25 cellular contexts compared by ENCODE assay signal in the genomic region with DNA sequence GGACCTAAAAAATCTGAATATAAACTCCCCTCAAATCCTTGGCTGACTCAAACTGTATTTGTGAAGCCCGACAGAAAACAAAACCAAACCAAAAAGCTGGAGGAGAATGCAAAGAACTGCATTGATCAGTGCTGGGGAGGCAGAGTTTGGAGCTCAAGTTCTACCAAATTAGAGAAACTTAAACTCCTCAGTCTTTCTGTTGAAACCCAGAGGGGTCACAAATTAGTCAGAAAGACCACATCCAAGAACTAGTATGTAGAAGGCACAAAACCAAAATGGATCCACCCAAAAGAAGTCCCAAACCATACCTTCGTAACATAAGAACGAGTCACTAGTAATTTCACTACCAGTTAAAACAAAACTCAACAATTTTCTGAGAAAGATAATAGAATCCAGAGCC. TPM values are rescaled to one million over a fixed set of nuclear protein-coding genes. Genes with fewer than 3 reads are reported as not detected.
DNase-seq lines count a peak whose midpoint lies in the region; ATAC-seq and TF ChIP-seq lines count a peak whose summit lies in the region.
"Had no signal": no experiment of that assay in that cellular context is flagged by ENCODE, and none has a peak within 500 bp of the region (broad histone marks: within the 10 kb centered on the region; RNA-seq: fewer than 3 reads in every experiment).

No MANE protein-coding gene starts in this region.

- no peak for TF ChIP-seq CTCF in activated CD8-positive, alpha-beta T cell treated with anti-CD3 and anti-CD28 coated beads for 36 hours (IDR thresholded peaks at IDR 0.05)
- TF ChIP-seq CTCF in esophagus muscularis mucosa (IDR thresholded peaks at IDR 0.05) = no peak

- peaks cover 3% of the 10 kb centered on the region for H3K4me1 Mint-ChIP-seq in activated CD8-positive, alpha-beta T cell treated with anti-CD3 and anti-CD28 coated beads for 36 hours (ENCODE audit: low read depth)
- H3K4me1 Mint-ChIP-seq in activated CD8-positive, alpha-beta T cell treated with anti-CD3 and anti-CD28 coated beads, Interleukin-2, amount 10 ng/mL, durations not matched to agents 7 days and 5 days (ENCODE audit: low read depth) = no peaks in the 10 kb centered on the region
- H3K4me1 Mint-ChIP-seq in stimulated activated effector memory CD8-positive, alpha-beta T cell treated with anti-CD3 and anti-CD28 coated beads, Interleukin-12 subunit alpha, Interleukin-12 subunit beta, amount 100 ng/mL, for 72 hours = no peaks in the 10 kb centered on the region
- H3K4me1 Mint-ChIP-seq: CD8-positive, alpha-beta memory T cell; GM23338; H9 had no signal

- POLR2A ChIA-PET in activated CD8-positive, alpha-beta T cell treated with anti-CD3 and anti-CD28 coated beads for 36 hours (lab: Charles Lee) = interaction anchor here (0.6 kb wide), 1 partner anchor 257 kb away, joined by 3 read pairs; no protein-coding TSS in a partner anchor
- POLR2A ChIA-PET in activated CD8-positive, alpha-beta T cell treated with anti-CD3 and anti-CD28 coated beads, Interleukin-2, amount 10 ng/mL, durations not matched to agents 7 days and 5 days (lab: Charles Lee) = interaction anchor here (0.9 kb wide), 1 partner anchor 29 kb away, joined by 3 read pairs; no protein-coding TSS in a partner anchor

- no peaks in the 10 kb centered on the region for H3K27me3 Mint-ChIP-seq in activated CD8-positive, alpha-beta T cell treated with anti-CD3 and anti-CD28 coated beads for 36 hours
- no peaks in the 10 kb centered on the region for H3K27me3 Mint-ChIP-seq in activated CD8-positive, alpha-beta T cell treated with anti-CD3 and anti-CD28 coated beads, Interleukin-2, amount 10 ng/mL, durations not matched to agents 7 days and 5 days (ENCODE audit: low read depth)
- H3K27me3 Mint-ChIP-seq: CD4-positive, alpha-beta T cell had no signal

- H3K9me3 ChIP-seq in esophagus muscularis mucosa = peaks cover 0 to 25% (median 17%) of the 10 kb centered on the region in 4 donors
- H3K9me3 ChIP-seq: BE2C had no signal

- no peak overlapping the region for H3K4me3 Mint-ChIP-seq in activated CD8-positive, alpha-beta T cell treated with anti-CD3 and anti-CD28 coated beads for 36 hours
- H3K4me3 Mint-ChIP-seq in activated CD8-positive, alpha-beta T cell treated with anti-CD3 and anti-CD28 coated beads, Interleukin-2, amount 10 ng/mL, durations not matched to agents 7 days and 5 days = no peak overlapping the region
- H3K4me3 Mint-ChIP-seq in stimulated activated effector memory CD8-positive, alpha-beta T cell treated with anti-CD3 and anti-CD28 coated beads, Interleukin-12 subunit alpha, Interleukin-12 subunit beta, amount 100 ng/mL, for 72 hours = no peak overlapping the region
- H3K4me3 Mint-ChIP-seq: CD14-positive monocyte; CD4-positive, alpha-beta T cell; CD8-positive, alpha-beta memory T cell; GM23338; H9 had no signal

- peak; percentile 17 for ATAC-seq in activated CD8-positive, alpha-beta T cell treated with anti-CD3 and anti-CD28 coated beads for 36 hours
- ATAC-seq in activated CD8-positive, alpha-beta T cell treated with anti-CD3 and anti-CD28 coated beads, Interleukin-2, amount 10 ng/mL, durations not matched to agents 7 days and 5 days = no peak
- peak; percentile 68 to 94 for ATAC-seq in activated naive CD4-positive, alpha-beta T cell treated with anti-CD3 and anti-CD28 coated beads, Interleukin-2, amount 50 U/mL, for 72 hours
- peak; percentile 48 for ATAC-seq in stimulated activated effector memory CD8-positive, alpha-beta T cell treated with anti-CD3 and anti-CD28 coated beads, Interleukin-12 subunit alpha, Interleukin-12 subunit beta, amount 100 ng/mL, for 72 hours
- ATAC-seq: A549, GM23338, HCT116 had no signal

- 72% methylated on average over 3 of the region's 3 CpGs for WGBS in esophagus muscularis mucosa

- DNase-seq in activated CD8-positive, alpha-beta T cell treated with anti-CD3 and anti-CD28 coated beads for 36 hours = no peak
- DNase-seq in activated CD8-positive, alpha-beta T cell treated with anti-CD3 and anti-CD28 coated beads, Interleukin-2, amount 10 ng/mL, durations not matched to agents 7 days and 5 days = no peak
- DNase-seq in activated naive CD4-positive, alpha-beta T cell treated with anti-CD3 and anti-CD28 coated beads, Interleukin-2, amount 50 U/mL, for 72 hours (ENCODE audit: low spot score in 2 of 2) = no peak
- no peak for DNase-seq in activated naive CD4-positive, alpha-beta T cell treated with anti-CD3 and anti-CD28 coated beads, Interleukin-2, amount 50 U/mL, for 16 hours
- DNase-seq in stimulated activated effector memory CD8-positive, alpha-beta T cell treated with anti-CD3 and anti-CD28 coated beads, Interleukin-12 subunit alpha, Interleukin-12 subunit beta, amount 100 ng/mL, for 72 hours (ENCODE audit: low spot score in 2 of 2) = no peak
- DNase-seq in COLO829 (ENCODE audit: low spot score) = no peak
- no peak for DNase-seq in esophagus muscularis mucosa (ENCODE audit: extremely low spot score)
- DNase-seq: 8988T; ACHN; AML-193; BE2C; Calu3; CD4-positive, alpha-beta T cell; CD8-positive, alpha-beta memory T cell; COR-L47; DMS53; DMS79 treated with DMSO at 0.1 percent for 48 hours; GF-D8; H9 had no signal

- no peaks in the 10 kb centered on the region for H3K4me1 ChIP-seq in esophagus muscularis mucosa
- H3K4me1 ChIP-seq: A549; BE2C; BLaER1 treated with 17β-estradiol and CSF1 and Interleukin-3, amounts not matched to agents 10 nM and 100 nM had no signal

- peaks cover 15% of the 10 kb centered on the region for H3K9me3 Mint-ChIP-seq in activated CD8-positive, alpha-beta T cell treated with anti-CD3 and anti-CD28 coated beads for 36 hours
- peaks cover 10% of the 10 kb centered on the region for H3K9me3 Mint-ChIP-seq in activated CD8-positive, alpha-beta T cell treated with anti-CD3 and anti-CD28 coated beads, Interleukin-2, amount 10 ng/mL, durations not matched to agents 7 days and 5 days (ENCODE audit: insufficient read depth)
- H3K9me3 Mint-ChIP-seq in activated naive CD4-positive, alpha-beta T cell treated with anti-CD3 and anti-CD28 coated beads, Interleukin-2, amount 50 U/mL, for 72 hours = peaks cover 0 to 11% of the 10 kb centered on the region in 2 donors
- peaks cover 6% of the 10 kb centered on the region for H3K9me3 Mint-ChIP-seq in stimulated activated effector memory CD8-positive, alpha-beta T cell treated with anti-CD3 and anti-CD28 coated beads, Interleukin-12 subunit alpha, Interleukin-12 subunit beta, amount 100 ng/mL, for 72 hours

- TF ChIP-seq POLR2A in esophagus muscularis mucosa (IDR thresholded peaks at IDR 0.05; ENCODE audit: low read depth) = no peak

- CTCF ChIA-PET in activated CD8-positive, alpha-beta T cell treated with anti-CD3 and anti-CD28 coated beads for 36 hours (lab: Charles Lee) = interaction anchor here (1.0 to 3.3 kb wide), 2 partner anchors 10 to 75 kb away, joined by 3 to 21 read pairs; no protein-coding TSS in a partner anchor
- CTCF ChIA-PET in activated CD8-positive, alpha-beta T cell treated with anti-CD3 and anti-CD28 coated beads, Interleukin-2, amount 10 ng/mL, durations not matched to agents 7 days and 5 days (lab: Charles Lee) = interaction anchor here (0.7 to 2.2 kb wide), 2 partner anchors 15 to 109 kb away, joined by 3 to 7 read pairs; a partner anchor contains a TSS

- H3K36me3 ChIP-seq in esophagus muscularis mucosa = no peaks in the 10 kb centered on the region
- H3K36me3 ChIP-seq: BE2C; BLaER1 treated with 17β-estradiol and CSF1 and Interleukin-3, amounts not matched to agents 10 nM and 100 nM had no signal

- H3K27ac ChIP-seq in esophagus muscularis mucosa (replicated peaks in 1 of 4) = no peak overlapping the region
- H3K27ac ChIP-seq: A549; BLaER1 treated with 17β-estradiol and CSF1 and Interleukin-3, amounts not matched to agents 10 nM and 100 nM had no signal

- H3K4me3 ChIP-seq in esophagus muscularis mucosa = no peak overlapping the region
- H3K4me3 ChIP-seq: A549; BLaER1 treated with 17β-estradiol and CSF1 and Interleukin-3, amounts not matched to agents 10 nM and 100 nM; GM23338 had no signal

- H3K27me3 ChIP-seq in esophagus muscularis mucosa = no peaks in the 10 kb centered on the region
- H3K27me3 ChIP-seq: BLaER1 treated with 17β-estradiol and CSF1 and Interleukin-3, amounts not matched to agents 10 nM and 100 nM had no signal

- TF ChIP-seq EP300 in esophagus muscularis mucosa (IDR thresholded peaks at IDR 0.05) = no peak

- peaks cover 4% of the 10 kb centered on the region for H3K36me3 Mint-ChIP-seq in activated CD8-positive, alpha-beta T cell treated with anti-CD3 and anti-CD28 coated beads for 36 hours (ENCODE audit: low read depth)
- no peaks in the 10 kb centered on the region for H3K36me3 Mint-ChIP-seq in activated CD8-positive, alpha-beta T cell treated with anti-CD3 and anti-CD28 coated beads, Interleukin-2, amount 10 ng/mL, durations not matched to agents 7 days and 5 days (ENCODE audit: low read depth)
- peaks cover 5 to 10% of the 10 kb centered on the region in 2 donors for H3K36me3 Mint-ChIP-seq in activated naive CD4-positive, alpha-beta T cell treated with anti-CD3 and anti-CD28 coated beads, Interleukin-2, amount 50 U/mL, for 72 hours
- no peaks in the 10 kb centered on the region for H3K36me3 Mint-ChIP-seq in stimulated activated effector memory CD8-positive, alpha-beta T cell treated with anti-CD3 and anti-CD28 coated beads, Interleukin-12 subunit alpha, Interleukin-12 subunit beta, amount 100 ng/mL, for 72 hours
- H3K36me3 Mint-ChIP-seq: CD14-positive monocyte had no signal

- intact Hi-C loops in activated CD8-positive, alpha-beta T cell treated with anti-CD3 and anti-CD28 coated beads for 36 hours (cut with micrococcal nuclease) = no loop called here
- intact Hi-C loops in esophagus muscularis mucosa (cut with DNase I) = no loop called here

- H3K27ac Mint-ChIP-seq in activated CD8-positive, alpha-beta T cell treated with anti-CD3 and anti-CD28 coated beads for 36 hours = no peak overlapping the region
- H3K27ac Mint-ChIP-seq in activated CD8-positive, alpha-beta T cell treated with anti-CD3 and anti-CD28 coated beads, Interleukin-2, amount 10 ng/mL, durations not matched to agents 7 days and 5 days = no peak overlapping the region
- H3K27ac Mint-ChIP-seq in activated naive CD4-positive, alpha-beta T cell treated with anti-CD3 and anti-CD28 coated beads, Interleukin-2, amount 50 U/mL, for 72 hours = no peak overlapping the region
- H3K27ac Mint-ChIP-seq in stimulated activated effector memory CD8-positive, alpha-beta T cell treated with anti-CD3 and anti-CD28 coated beads, Interleukin-12 subunit alpha, Interleukin-12 subunit beta, amount 100 ng/mL, for 72 hours = no peak overlapping the region
- H3K27ac Mint-ChIP-seq: CD14-positive monocyte; CD4-positive, alpha-beta T cell; CD8-positive, alpha-beta memory T cell; GM23338; H9 had no signal

RNA-seq across cellular contexts. Expression of a gene that starts 15.3 kb away (rescaled TPM):
- total RNA-seq in activated CD8-positive, alpha-beta T cell treated with anti-CD3 and anti-CD28 coated beads for 36 hours = 10 to 100 TPM; 21.0 to 24.8 TPM
- 10 to 100 TPM; 31.7 to 33.1 TPM for total RNA-seq in activated CD8-positive, alpha-beta T cell treated with anti-CD3 and anti-CD28 coated beads, Interleukin-2, amount 10 ng/mL, durations not matched to agents 7 days and 5 days
- total RNA-seq in activated naive CD4-positive, alpha-beta T cell treated with anti-CD3 and anti-CD28 coated beads, Interleukin-2, amount 50 U/mL, for 72 hours = 10 to 100 TPM; 18.2 to 63.7 TPM
- total RNA-seq in esophagus muscularis mucosa = 10 to 100 TPM; 18.2 to 32.0 (median 25.4) TPM

RNA-seq across cellular contexts. Expression of a gene that starts 59.1 kb away (rescaled TPM):
- total RNA-seq in activated CD8-positive, alpha-beta T cell treated with anti-CD3 and anti-CD28 coated beads for 36 hours = not detected
- not detected for total RNA-seq in activated CD8-positive, alpha-beta T cell treated with anti-CD3 and anti-CD28 coated beads, Interleukin-2, amount 10 ng/mL, durations not matched to agents 7 days and 5 days
- total RNA-seq in activated naive CD4-positive, alpha-beta T cell treated with anti-CD3 and anti-CD28 coated beads, Interleukin-2, amount 50 U/mL, for 72 hours = not detected
- under 1 TPM; 0.17 to 0.91 (median 0.46) TPM for total RNA-seq in esophagus muscularis mucosa
- total RNA-seq: Calu3; CD4-positive, alpha-beta T cell; CD8-positive, alpha-beta memory T cell; G401; H9 had no signal
